ENCODE assay signal across 16 cellular contexts in genomic region chr3:57918123-57918837, GRCh38.
A peak's percentile ranks its signal among the peaks of the same experiment; 100 is the strongest.
DNase-seq lines count a peak whose midpoint lies in the region; ATAC-seq and TF ChIP-seq lines count a peak whose summit lies in the region.
"Had no signal": no experiment of that assay in that cellular context is flagged by ENCODE, and none has a peak within 500 bp of the region (broad histone marks: within the 10 kb centered on the region; RNA-seq: fewer than 3 reads in every experiment).

No MANE protein-coding gene starts in this region.

- H3K4me3 ChIP-seq in GM23248 (peak overlapping the region; percentile 23), ascending aorta (no peak overlapping the region), foreskin fibroblast (ENCODE audit: low read depth in 1 of 2, low read length in 2 of 2) (no peak overlapping the region)

- intact Hi-C loops in ascending aorta (cut with DNase I), result loop anchor here (5.0 kb wide), 1 partner anchor 34 kb away; no protein-coding TSS in a partner anchor

- WGBS in GM23248 (ENCODE audit: low coverage in 1 of 2, low lambda C conversion rate in 2 of 2, missing lambda C conversion rate in 2 of 2), 2 experiments, result 0% methylated on average over 2 of the region's 2 CpGs

- peak; percentile 95 for DNase-seq in GM23248
- no peak for DNase-seq in ascending aorta (ENCODE audit: low spot score in 2 of 2)
- DNase-seq in foreskin fibroblast, result peak; percentile 83 to 88
- DNase-seq in smooth muscle cell of the brain vasculature (ENCODE audit: low read depth, low spot score), result peak; percentile 24
- no peak for DNase-seq in iPS-NIHi11 (ENCODE audit: low spot score)
- DNase-seq: activated CD8-positive, alpha-beta memory T cell treated with anti-CD3 and anti-CD28 coated beads, Interleukin-2, amount 10 ng/mL, durations not matched to agents 7 days and 5 days; activated naive CD8-positive, alpha-beta T cell treated with anti-CD3 and anti-CD28 coated beads for 36 hours; Caco-2; effector memory CD4-positive, alpha-beta T cell; mesendoderm; NCI-H1105 treated with DMSO at 0.1 percent for 48 hours; NCI-H69; substantia nigra had no signal

- H3K9me3 ChIP-seq in GM23248 (ENCODE audit: low read depth) (no peaks in the 10 kb centered on the region), ascending aorta (no peaks in the 10 kb centered on the region)
- H3K9me3 ChIP-seq: Caco-2 had no signal

- peak overlapping the region; percentile 36 for H3K4me2 ChIP-seq in GM23248 (ENCODE audit: unreplicated experiment)

- no peaks in the 10 kb centered on the region for H4K20me1 ChIP-seq in GM23248 (ENCODE audit: insufficient read depth)

- peak overlapping the region; percentile 72 for H3K27ac ChIP-seq in GM23248
- H3K27ac ChIP-seq in ascending aorta, result peak overlapping the region; percentile 43 to 72

- H3F3A ChIP-seq in GM23248 (ENCODE audit: insufficient read depth), result peaks cover 35% of the 10 kb centered on the region

- H3K79me2 ChIP-seq in GM23248 (ENCODE audit: insufficient read depth), result no peaks in the 10 kb centered on the region

- TF ChIP-seq CTCF in ascending aorta (IDR thresholded peaks at IDR 0.05), result no peak
- no peak for TF ChIP-seq CTCF in foreskin fibroblast (IDR thresholded peaks at IDR 0.05; ENCODE audit: low read depth, low read length)

- H3K9ac ChIP-seq in GM23248, result peak overlapping the region; percentile 42; the same call in 1 of the 2 replicates

- in situ Hi-C loops in GM23248 (cut with MboI), result no loop called here

- no peaks in the 10 kb centered on the region for H3K9me2 ChIP-seq in GM23248 (ENCODE audit: insufficient read depth)

- H3K4me1 ChIP-seq in GM23248 (ENCODE audit: insufficient read depth), result peaks cover 18% of the 10 kb centered on the region
- peaks cover 0 to 33% of the 10 kb centered on the region in 2 donors for H3K4me1 ChIP-seq in ascending aorta
- H3K4me1 ChIP-seq: Caco-2 had no signal

- no peak overlapping the region for H2AFZ ChIP-seq in GM23248

- H3K36me3 ChIP-seq in GM23248 (ENCODE audit: low read depth) (peaks cover 9% of the 10 kb centered on the region), ascending aorta (peaks cover 76 to 88% of the 10 kb centered on the region in 2 donors)

- no peaks in the 10 kb centered on the region for H3K27me3 ChIP-seq in GM23248 (replicated peaks; ENCODE audit: insufficient read depth)
- H3K27me3 ChIP-seq in ascending aorta, result no peaks in the 10 kb centered on the region

- ATAC-seq in HG03565 (IDR thresholded peaks at IDR 0.05; ENCODE audit: unreplicated experiment) (no peak), GM18520 (IDR thresholded peaks at IDR 0.05; ENCODE audit: unreplicated experiment) (no peak), GM19023 (IDR thresholded peaks at IDR 0.05; ENCODE audit: unreplicated experiment) (no peak)
- ATAC-seq: activated CD8-positive, alpha-beta memory T cell treated with anti-CD3 and anti-CD28 coated beads, Interleukin-2, amount 10 ng/mL, durations not matched to agents 7 days and 5 days had no signal

Comparison
In these comparisons a context has a peak if more than half of its experiments do, and no peak if none do; other contexts are left out.
1. DNase-seq: peak in GM23248 (single experiment), foreskin fibroblast (2 of 2) and smooth muscle cell of the brain vasculature (single experiment); none in ascending aorta (0 of 2) and iPS-NIHi11 (single experiment).